Comparison of ENCODE assay signal across 26 cellular contexts in the genomic region with DNA sequence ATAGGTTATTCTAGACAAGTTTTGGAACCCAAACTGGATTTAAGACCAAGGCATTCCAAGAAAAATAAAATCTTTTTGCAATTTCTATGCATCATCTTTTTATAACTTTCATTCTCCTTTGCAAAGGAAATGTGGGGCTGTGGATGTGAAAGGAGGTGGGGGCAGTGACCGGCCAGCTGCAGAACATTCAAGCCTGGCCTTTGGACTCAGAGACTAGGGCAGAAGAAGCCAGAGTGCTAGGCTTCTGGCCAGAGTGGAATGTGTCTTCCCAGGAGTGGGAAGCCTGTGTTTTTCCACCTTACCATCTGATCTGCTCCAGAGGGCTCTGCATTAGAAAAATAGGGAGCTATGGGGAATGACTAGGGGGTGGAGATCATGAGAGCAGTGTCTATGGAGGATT.
DNase-seq lines count a peak whose midpoint lies in the region; ATAC-seq, FAIRE-seq and TF ChIP-seq lines count a peak whose summit lies in the region.
"Had no signal": no experiment of that assay in that cellular context is flagged by ENCODE, and none has a peak within 500 bp of the region (broad histone marks: within the 10 kb centered on the region; RNA-seq: fewer than 3 reads in every experiment).

No MANE protein-coding gene starts in this region.

- no peaks in the 10 kb centered on the region for H3F3A ChIP-seq in GM23338 (replicated peaks; ENCODE audit: low read depth)

- H3K4me1 Mint-ChIP-seq in GM23338 (peaks cover 37% of the 10 kb centered on the region), progenitor cell of endocrine pancreas (ENCODE audit: low read depth) (peaks cover 2% of the 10 kb centered on the region)

- H3K9me2 ChIP-seq in GM23338 (ENCODE audit: insufficient read depth), result no peaks in the 10 kb centered on the region

- ATAC-seq in GM23338, result no peak
- ATAC-seq: activated T-cell treated with anti-CD3 and anti-CD28 coated beads, Interleukin-2, amount 50 U/mL, for 4 hours; GM12878; HCT116 had no signal

- H3K27ac Mint-ChIP-seq in GM23338 (no peak overlapping the region), progenitor cell of endocrine pancreas (no peak overlapping the region)
- H3K27ac Mint-ChIP-seq: CD14-positive monocyte had no signal

- intact Hi-C loops in kidney (cut with DNase I) (no loop called here), sigmoid colon (cut with DNase I) (loop anchor here (5.0 kb wide), 1 partner anchor 157 kb away; no protein-coding TSS in a partner anchor)

- H3K4me1 ChIP-seq in GM23338 (ENCODE audit: insufficient read depth) (peaks cover 10% of the 10 kb centered on the region), kidney (ENCODE audit: control insufficient read depth in 1 of 2, insufficient read depth in 1 of 2, low read depth in 1 of 2, low read length in 2 of 2) (peaks cover 13 to 14% of the 10 kb centered on the region in 2 donors), sigmoid colon (peaks cover 0 to 16% (median 9%) of the 10 kb centered on the region in 4 donors)
- H3K4me1 ChIP-seq: Peyer's patch, SJSA1 had no signal

- 50 to 67% methylated on average over 1 of the region's 1 CpG for WGBS in sigmoid colon, 2 donors

- H3K4me3 ChIP-seq in GM23338, result no peak overlapping the region
- no peak overlapping the region for H3K4me3 ChIP-seq in SK-N-MC
- no peak overlapping the region for H3K4me3 ChIP-seq in kidney (ENCODE audit: low read length in 2 of 2)
- no peak overlapping the region for H3K4me3 ChIP-seq in sigmoid colon
- H3K4me3 ChIP-seq: esophagus muscularis mucosa, GM12878, MG63, Peyer's patch, SJSA1 had no signal

- H3K9me3 Mint-ChIP-seq in GM23338, result no peaks in the 10 kb centered on the region
- no peaks in the 10 kb centered on the region for H3K9me3 Mint-ChIP-seq in progenitor cell of endocrine pancreas (ENCODE audit: low read depth)
- H3K9me3 Mint-ChIP-seq: activated T-cell treated with anti-CD3 and anti-CD28 coated beads, Interleukin-2, amount 50 U/mL, for 4 hours had no signal

- no peak for TF ChIP-seq POLR2A in sigmoid colon (IDR thresholded peaks at IDR 0.05)

- peaks cover 96% of the 10 kb centered on the region for H3K79me2 ChIP-seq in GM23338 (replicated peaks; ENCODE audit: insufficient read depth)

- TF ChIP-seq EP300 in sigmoid colon (IDR thresholded peaks at IDR 0.05), result no peak

- H3K27me3 Mint-ChIP-seq in GM23338 (ENCODE audit: insufficient read depth, low read depth, poor library complexity) (peaks cover 3% of the 10 kb centered on the region), progenitor cell of endocrine pancreas (peaks cover 10% of the 10 kb centered on the region)

- H3K4me2 ChIP-seq in GM23338, result no peak overlapping the region

- no peaks in the 10 kb centered on the region for H3K27me3 ChIP-seq in GM23338 (ENCODE audit: insufficient read depth)
- H3K27me3 ChIP-seq in sigmoid colon, result no peaks in the 10 kb centered on the region
- H3K27me3 ChIP-seq: esophagus muscularis mucosa, MG63, neutrophil, Peyer's patch, SJSA1 had no signal

- H3K36me3 Mint-ChIP-seq in GM23338 (ENCODE audit: low read depth), result peaks cover 28% of the 10 kb centered on the region
- H3K36me3 Mint-ChIP-seq in progenitor cell of endocrine pancreas (ENCODE audit: insufficient read depth), result no peaks in the 10 kb centered on the region

- H3K9ac ChIP-seq in SK-N-MC (ENCODE audit: insufficient read length) (no peak overlapping the region), kidney (ENCODE audit: low read length in 2 of 2) (no peak overlapping the region)

- H3K27ac ChIP-seq in GM23338 (ENCODE audit: low read depth), result peak overlapping the region; percentile 76; the same call in 1 of the 2 replicates
- H3K27ac ChIP-seq in SK-N-MC, result 0 out of 2 replicates have a peak overlapping the region, but pooled peaks have one; percentile 36
- H3K27ac ChIP-seq in kidney (ENCODE audit: low read depth in 2 of 2, low read length in 2 of 2), result peak overlapping the region; percentile 36 to 52
- H3K27ac ChIP-seq in sigmoid colon, result peak overlapping the region in 1 of 4 donors; percentile 39
- H3K27ac ChIP-seq: esophagus muscularis mucosa, neutrophil, SJSA1 had no signal

- no peak for FAIRE-seq in kidney (lab: Jason Lieb, UNC)
- FAIRE-seq: colon, GM12878, small intestine had no signal

- no peak for DNase-seq in GM23338 (ENCODE audit: low spot score)
- no peak for DNase-seq in SK-N-MC (ENCODE audit: low read depth, low spot score)
- DNase-seq in kidney, result no peak
- DNase-seq in sigmoid colon, result peak; percentile 70
- DNase-seq in progenitor cell of endocrine pancreas (ENCODE audit: low spot score, unreplicated experiment), result no peak
- DNase-seq in amygdala (lab: John Stamatoyannopoulos, UW), result no peak
- DNase-seq in stimulated activated CD8-positive, alpha-beta memory T cell treated with anti-CD3 and anti-CD28 coated beads, Interleukin-4, amount 100 ng/mL, for 48 hours, result no peak
- DNase-seq: activated CD4-positive, alpha-beta T cell treated with anti-CD3 and anti-CD28 coated beads for 48 hours; activated naive CD4-positive, alpha-beta T cell treated with Interleukin-2 at 50 U/mL for 16 hours; activated T-cell treated with anti-CD3 and anti-CD28 coated beads, Interleukin-2, amount 50 U/mL, for 4 hours; Calu3; effector memory CD4-positive, alpha-beta T cell; mammary epithelial cell; MG63; NCI-H1417 treated with DMSO at 0.1 percent for 48 hours; NCI-H510A treated with DMSO at 0.1 percent for 48 hours; Peyer's patch; small intestine; stimulated activated CD4-positive, alpha-beta T cell treated with anti-CD3 and anti-CD28 coated beads, Interleukin-1b, Interleukin-23, amount 100 ng/mL, for 48 hours had no signal

- H3K36me3 ChIP-seq in GM23338 (ENCODE audit: insufficient read depth), result no peaks in the 10 kb centered on the region
- H3K36me3 ChIP-seq in SK-N-MC (ENCODE audit: insufficient read depth, low read length), result no peaks in the 10 kb centered on the region
- H3K36me3 ChIP-seq in kidney (ENCODE audit: control insufficient read depth in 1 of 2, insufficient read depth in 2 of 2, low read length in 2 of 2), result no peaks in the 10 kb centered on the region
- H3K36me3 ChIP-seq in sigmoid colon, result no peaks in the 10 kb centered on the region
- H3K36me3 ChIP-seq: neutrophil, Peyer's patch had no signal

- TF ChIP-seq CTCF in GM23338 (conservative IDR thresholded peaks at IDR 0.05; ENCODE audit: low read depth in 2 of 2), result no peak
- no peak for TF ChIP-seq CTCF in kidney (IDR thresholded peaks at IDR 0.05; ENCODE audit: borderline replicate concordance, extremely low read depth, insufficient read depth)
- no peak for TF ChIP-seq CTCF in sigmoid colon (IDR thresholded peaks at IDR 0.05)
- TF ChIP-seq CTCF in progenitor cell of endocrine pancreas (IDR thresholded peaks at IDR 0.05; ENCODE audit: unreplicated experiment), result no peak

- peaks cover 23% of the 10 kb centered on the region for H4K20me1 ChIP-seq in GM23338 (replicated peaks; ENCODE audit: insufficient read depth)

- no peak overlapping the region for H2AFZ ChIP-seq in GM23338

- H3K4me3 Mint-ChIP-seq in GM23338 (no peak overlapping the region), progenitor cell of endocrine pancreas (ENCODE audit: low read depth) (no peak overlapping the region)
- H3K4me3 Mint-ChIP-seq: activated T-cell treated with anti-CD3 and anti-CD28 coated beads, Interleukin-2, amount 50 U/mL, for 4 hours; CD14-positive monocyte had no signal

- H3K9me3 ChIP-seq in SK-N-MC (ENCODE audit: low read depth, low read length) (no peaks in the 10 kb centered on the region), kidney (ENCODE audit: control insufficient read depth in 1 of 2, low read length in 2 of 2) (no peaks in the 10 kb centered on the region), sigmoid colon (no peaks in the 10 kb centered on the region)
- H3K9me3 ChIP-seq: esophagus muscularis mucosa, MG63, neutrophil, Peyer's patch, SJSA1 had no signal

TF ChIP-seq in GM23338, 12 proteins besides CTCF, POLR2A, EP300 and RAD21 (continues in another document):
- no peak for TF ChIP-seq STAT1 (IDR thresholded peaks at IDR 0.05; ENCODE audit: unreplicated experiment)
- no peak for TF ChIP-seq ZNF114 (CRISPR knock-in tag; IDR thresholded peaks at IDR 0.05)
